32 cellular contexts compared by ENCODE assay signal in genomic region chr3:37402351-37402750, GRCh38. TPM values are rescaled to one million over a fixed set of nuclear protein-coding genes. Genes with fewer than 3 reads are reported as not detected.
"Had no signal": no experiment of that assay in that cellular context is flagged by ENCODE, and none has a peak within 500 bp of the region (broad histone marks: within the 10 kb centered on the region; RNA-seq: fewer than 3 reads in every experiment).

No MANE protein-coding gene starts in this region.

- H3K36me3 ChIP-seq: vagina, WERI-Rb-1 had no signal

- ATAC-seq: activated CD4-positive, CD25-positive, alpha-beta regulatory T cell treated with anti-CD3 and anti-CD28 coated beads, Interleukin-2, amount 50 U/mL, for 24 hours; left lung; sciatic nerve; stimulated activated memory B cell treated with anti-CD40 and anti-IgM and Interleukin-4, amounts not matched to agents 10 μg/mL and 1 μg/mL and 100 μg/mL, for 72 hours; stimulated activated naive CD8-positive, alpha-beta T cell treated with anti-CD3 and anti-CD28 coated beads, Interleukin-15, amount 100 ng/mL, for 72 hours; T-helper 17 cell had no signal

- H3K27ac Mint-ChIP-seq: activated CD4-positive, alpha-beta memory T cell treated with anti-CD3 and anti-CD28 coated beads for 36 hours; activated CD4-positive, alpha-beta T cell treated with anti-CD3 and anti-CD28 coated beads, Interleukin-2, amount 10 ng/mL, durations not matched to agents 24 days and 14 days; activated naive CD4-positive, alpha-beta T cell treated with anti-CD3 and anti-CD28 coated beads, Interleukin-2, amount 10 ng/mL, durations not matched to agents 7 days and 5 days; activated naive CD8-positive, alpha-beta T cell treated with anti-CD3 and anti-CD28 coated beads, Interleukin-2, amount 10 ng/mL, durations not matched to agents 7 days and 5 days; nephron; stimulated activated memory B cell treated with anti-CD40 and anti-IgM and Interleukin-4, amounts not matched to agents 10 μg/mL and 1 μg/mL and 100 μg/mL, for 72 hours; stimulated activated naive CD8-positive, alpha-beta T cell treated with anti-CD3 and anti-CD28 coated beads, Interleukin-15, amount 100 ng/mL, for 72 hours; T-helper 17 cell; type B pancreatic cell had no signal

- H3K27ac ChIP-seq: esophagus muscularis mucosa, left lung, vagina, WERI-Rb-1 had no signal

- H3K4me3 ChIP-seq: esophagus muscularis mucosa, left lung, vagina had no signal

- H3K9me3 Mint-ChIP-seq: central memory CD8-positive, alpha-beta T cell; nephron; type B pancreatic cell had no signal

- H3K4me3 Mint-ChIP-seq: activated CD4-positive, alpha-beta memory T cell treated with anti-CD3 and anti-CD28 coated beads for 36 hours; activated CD4-positive, alpha-beta T cell treated with anti-CD3 and anti-CD28 coated beads, Interleukin-2, amount 10 ng/mL, durations not matched to agents 24 days and 14 days; activated naive CD4-positive, alpha-beta T cell treated with anti-CD3 and anti-CD28 coated beads, Interleukin-2, amount 10 ng/mL, durations not matched to agents 7 days and 5 days; activated naive CD8-positive, alpha-beta T cell treated with anti-CD3 and anti-CD28 coated beads, Interleukin-2, amount 10 ng/mL, durations not matched to agents 7 days and 5 days; central memory CD8-positive, alpha-beta T cell; immature natural killer cell; nephron; stimulated activated memory B cell treated with anti-CD40 and anti-IgM and Interleukin-4, amounts not matched to agents 10 μg/mL and 1 μg/mL and 100 μg/mL, for 72 hours; stimulated activated naive CD8-positive, alpha-beta T cell treated with anti-CD3 and anti-CD28 coated beads, Interleukin-15, amount 100 ng/mL, for 72 hours; T-helper 17 cell; type B pancreatic cell had no signal

- DNase-seq: activated CD4-positive, alpha-beta memory T cell treated with anti-CD3 and anti-CD28 coated beads for 36 hours; activated CD4-positive, alpha-beta T cell treated with anti-CD3 and anti-CD28 coated beads, Interleukin-2, amount 10 ng/mL, durations not matched to agents 24 days and 14 days; activated CD8-positive, alpha-beta memory T cell treated with anti-CD3 and anti-CD28 coated beads, Interleukin-2, amount 50 U/mL, for 4 hours; activated gamma-delta T cell; activated naive CD4-positive, alpha-beta T cell treated with anti-CD3 and anti-CD28 coated beads, Interleukin-2, amount 10 ng/mL, durations not matched to agents 7 days and 5 days; activated naive CD8-positive, alpha-beta T cell treated with anti-CD3 and anti-CD28 coated beads, Interleukin-2, amount 10 ng/mL, durations not matched to agents 7 days and 5 days; activated T-cell treated with anti-CD3 and anti-CD28 coated beads, Interleukin-2, amount 50 U/mL, for 1 hour; amygdala; dermis blood vessel endothelial cell; effector CD4-positive, alpha-beta T cell; head of caudate nucleus; hippocampal formation; immature natural killer cell; kidney glomerular epithelial cell; left lung; small intestine; stimulated activated CD4-positive, alpha-beta T cell treated with anti-CD3 and anti-CD28 coated beads, Interleukin-1b, Interleukin-23, amount 100 ng/mL, for 48 hours; stimulated activated CD4-positive, alpha-beta T cell treated with anti-CD3 and anti-CD28 coated beads, Interleukin-4, amount 100 ng/mL, for 4 hours; stimulated activated CD8-positive, alpha-beta memory T cell treated with anti-CD3 and anti-CD28 coated beads, Interleukin-4, amount 100 ng/mL, for 48 hours; stimulated activated naive CD8-positive, alpha-beta T cell treated with anti-CD3 and anti-CD28 coated beads, Interleukin-15, amount 100 ng/mL, for 72 hours; substantia nigra; T-helper 17 cell; T1000; WERI-Rb-1 had no signal

- H3K27me3 Mint-ChIP-seq: activated CD4-positive, alpha-beta memory T cell treated with anti-CD3 and anti-CD28 coated beads for 36 hours; activated CD4-positive, alpha-beta T cell treated with anti-CD3 and anti-CD28 coated beads, Interleukin-2, amount 10 ng/mL, durations not matched to agents 24 days and 14 days; activated naive CD4-positive, alpha-beta T cell treated with anti-CD3 and anti-CD28 coated beads, Interleukin-2, amount 10 ng/mL, durations not matched to agents 7 days and 5 days; activated naive CD8-positive, alpha-beta T cell treated with anti-CD3 and anti-CD28 coated beads, Interleukin-2, amount 10 ng/mL, durations not matched to agents 7 days and 5 days; central memory CD8-positive, alpha-beta T cell; stimulated activated memory B cell treated with anti-CD40 and anti-IgM and Interleukin-4, amounts not matched to agents 10 μg/mL and 1 μg/mL and 100 μg/mL, for 72 hours; stimulated activated naive CD8-positive, alpha-beta T cell treated with anti-CD3 and anti-CD28 coated beads, Interleukin-15, amount 100 ng/mL, for 72 hours; T-helper 17 cell; type B pancreatic cell had no signal

- FAIRE-seq: small intestine had no signal

- H3K27me3 ChIP-seq: esophagus muscularis mucosa, left lung, vagina had no signal

- H3K36me3 Mint-ChIP-seq: activated naive CD4-positive, alpha-beta T cell treated with anti-CD3 and anti-CD28 coated beads, Interleukin-2, amount 10 ng/mL, durations not matched to agents 7 days and 5 days had no signal

- H3K4me1 ChIP-seq: left lung, vagina had no signal

- H3K4me1 Mint-ChIP-seq: activated CD4-positive, alpha-beta T cell treated with anti-CD3 and anti-CD28 coated beads, Interleukin-2, amount 10 ng/mL, durations not matched to agents 24 days and 14 days; activated naive CD4-positive, alpha-beta T cell treated with anti-CD3 and anti-CD28 coated beads, Interleukin-2, amount 10 ng/mL, durations not matched to agents 7 days and 5 days; activated naive CD8-positive, alpha-beta T cell treated with anti-CD3 and anti-CD28 coated beads, Interleukin-2, amount 10 ng/mL, durations not matched to agents 7 days and 5 days; immature natural killer cell; nephron; stimulated activated memory B cell treated with anti-CD40 and anti-IgM and Interleukin-4, amounts not matched to agents 10 μg/mL and 1 μg/mL and 100 μg/mL, for 72 hours; stimulated activated naive CD8-positive, alpha-beta T cell treated with anti-CD3 and anti-CD28 coated beads, Interleukin-15, amount 100 ng/mL, for 72 hours; T-helper 17 cell had no signal

- H3K9me3 ChIP-seq: vagina had no signal

RNA-seq across cellular contexts. Expression of gene ITGA9, which starts 49.6 kb away (rescaled TPM):
- polyA plus RNA-seq: immature natural killer cell had no signal
